ENCODE assay signal across 1 cellular context in genomic region chr2:228164718-228165117, GRCh38.
A peak's percentile ranks its signal among the peaks of the same experiment; 100 is the strongest.
TF ChIP-seq lines count a peak whose summit lies in the region.

No MANE protein-coding gene starts in this region.

TF ChIP-seq in HepG2, 621 proteins besides CTCF, POLR2A, EP300 and RAD21:
- TF ChIP-seq TOPORS (CRISPR knock-in tag; IDR thresholded peaks at IDR 0.05) (no peak), ZNF354B (CRISPR knock-in tag; IDR thresholded peaks at IDR 0.05) (no peak), CREB1 (IDR thresholded peaks at IDR 0.05) (peak; percentile 80), CREB1 (CRISPR knock-in tag; IDR thresholded peaks at IDR 0.05) (no peak), NRL (CRISPR knock-in tag; IDR thresholded peaks at IDR 0.05; ENCODE audit: borderline replicate concordance) (no peak), HHEX (CRISPR knock-in tag; IDR thresholded peaks at IDR 0.05) (no peak), ZNF30 (CRISPR knock-in tag; IDR thresholded peaks at IDR 0.05) (no peak), ARID4A (CRISPR knock-in tag; IDR thresholded peaks at IDR 0.05; ENCODE audit: borderline replicate concordance) (no peak), KLF12 (CRISPR knock-in tag; IDR thresholded peaks at IDR 0.05; ENCODE audit: borderline replicate concordance) (no peak), MED1 (CRISPR knock-in tag; IDR thresholded peaks at IDR 0.05) (no peak), RBAK (CRISPR knock-in tag; IDR thresholded peaks at IDR 0.05) (no peak), ATF7 (IDR thresholded peaks at IDR 0.05) (peak; percentile 89), ATF7 (CRISPR knock-in tag; IDR thresholded peaks at IDR 0.05) (no peak), LRRFIP1 (CRISPR knock-in tag; conservative IDR thresholded peaks at IDR 0.05) (no peak), RBM22 (optimal IDR thresholded peaks at IDR 0.05; ENCODE audit: low read length) (no peak)
- TF ChIP-seq, protein P1, sequence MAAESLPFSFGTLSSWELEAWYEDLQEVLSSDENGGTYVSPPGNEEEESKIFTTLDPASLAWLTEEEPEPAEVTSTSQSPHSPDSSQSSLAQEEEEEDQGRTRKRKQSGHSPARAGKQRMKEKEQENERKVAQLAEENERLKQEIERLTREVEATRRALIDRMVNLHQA (CRISPR knock-in tag; IDR thresholded peaks at IDR 0.05), result no peak
- TF ChIP-seq, protein P2, sequence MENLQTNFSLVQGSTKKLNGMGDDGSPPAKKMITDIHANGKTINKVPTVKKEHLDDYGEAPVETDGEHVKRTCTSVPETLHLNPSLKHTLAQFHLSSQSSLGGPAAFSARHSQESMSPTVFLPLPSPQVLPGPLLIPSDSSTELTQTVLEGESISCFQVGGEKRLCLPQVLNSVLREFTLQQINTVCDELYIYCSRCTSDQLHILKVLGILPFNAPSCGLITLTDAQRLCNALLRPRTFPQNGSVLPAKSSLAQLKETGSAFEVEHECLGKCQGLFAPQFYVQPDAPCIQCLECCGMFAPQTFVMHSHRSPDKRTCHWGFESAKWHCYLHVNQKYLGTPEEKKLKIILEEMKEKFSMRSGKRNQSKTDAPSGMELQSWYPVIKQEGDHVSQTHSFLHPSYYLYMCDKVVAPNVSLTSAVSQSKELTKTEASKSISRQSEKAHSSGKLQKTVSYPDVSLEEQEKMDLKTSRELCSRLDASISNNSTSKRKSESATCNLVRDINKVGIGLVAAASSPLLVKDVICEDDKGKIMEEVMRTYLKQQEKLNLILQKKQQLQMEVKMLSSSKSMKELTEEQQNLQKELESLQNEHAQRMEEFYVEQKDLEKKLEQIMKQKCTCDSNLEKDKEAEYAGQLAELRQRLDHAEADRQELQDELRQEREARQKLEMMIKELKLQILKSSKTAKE (CRISPR knock-in tag; IDR thresholded peaks at IDR 0.05; ENCODE audit: borderline replicate concordance), result no peak
- TF ChIP-seq, protein P3, sequence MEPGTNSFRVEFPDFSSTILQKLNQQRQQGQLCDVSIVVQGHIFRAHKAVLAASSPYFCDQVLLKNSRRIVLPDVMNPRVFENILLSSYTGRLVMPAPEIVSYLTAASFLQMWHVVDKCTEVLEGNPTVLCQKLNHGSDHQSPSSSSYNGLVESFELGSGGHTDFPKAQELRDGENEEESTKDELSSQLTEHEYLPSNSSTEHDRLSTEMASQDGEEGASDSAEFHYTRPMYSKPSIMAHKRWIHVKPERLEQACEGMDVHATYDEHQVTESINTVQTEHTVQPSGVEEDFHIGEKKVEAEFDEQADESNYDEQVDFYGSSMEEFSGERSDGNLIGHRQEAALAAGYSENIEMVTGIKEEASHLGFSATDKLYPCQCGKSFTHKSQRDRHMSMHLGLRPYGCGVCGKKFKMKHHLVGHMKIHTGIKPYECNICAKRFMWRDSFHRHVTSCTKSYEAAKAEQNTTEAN (CRISPR knock-in tag; conservative IDR thresholded peaks at IDR 0.05), result no peak
- TF ChIP-seq, protein P4, sequence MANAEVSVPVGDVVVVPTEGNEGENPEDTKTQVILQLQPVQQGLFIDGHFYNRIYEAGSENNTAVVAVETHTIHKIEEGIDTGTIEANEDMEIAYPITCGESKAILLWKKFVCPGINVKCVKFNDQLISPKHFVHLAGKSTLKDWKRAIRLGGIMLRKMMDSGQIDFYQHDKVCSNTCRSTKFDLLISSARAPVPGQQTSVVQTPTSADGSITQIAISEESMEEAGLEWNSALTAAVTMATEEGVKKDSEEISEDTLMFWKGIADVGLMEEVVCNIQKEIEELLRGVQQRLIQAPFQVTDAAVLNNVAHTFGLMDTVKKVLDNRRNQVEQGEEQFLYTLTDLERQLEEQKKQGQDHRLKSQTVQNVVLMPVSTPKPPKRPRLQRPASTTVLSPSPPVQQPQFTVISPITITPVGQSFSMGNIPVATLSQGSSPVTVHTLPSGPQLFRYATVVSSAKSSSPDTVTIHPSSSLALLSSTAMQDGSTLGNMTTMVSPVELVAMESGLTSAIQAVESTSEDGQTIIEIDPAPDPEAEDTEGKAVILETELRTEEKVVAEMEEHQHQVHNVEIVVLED (CRISPR knock-in tag; IDR thresholded peaks at IDR 0.05; ENCODE audit: borderline replicate concordance), result no peak
TF ChIP-seq in HepG2: peak in this region for 2.
